13 cellular contexts compared by ENCODE assay signal in the genomic region with DNA sequence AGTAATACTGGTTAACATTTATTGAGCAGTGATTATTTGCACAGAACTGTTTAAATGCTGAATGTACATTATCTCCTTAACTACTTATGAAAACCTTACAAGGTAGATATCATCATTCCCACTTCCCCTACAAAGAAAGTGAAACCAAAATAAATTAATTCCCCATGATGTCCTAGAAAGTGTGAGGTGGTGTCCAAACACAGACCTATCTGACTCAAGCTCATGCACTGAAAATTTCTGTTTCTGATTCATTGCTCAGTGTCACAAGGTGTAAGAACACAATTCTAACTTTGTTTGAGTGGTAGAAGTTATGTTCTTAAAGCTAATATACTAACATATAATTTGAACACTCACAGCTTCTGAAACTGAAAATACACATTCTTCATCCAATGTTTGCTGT.
DNase-seq lines count a peak whose midpoint lies in the region; ATAC-seq lines count a peak whose summit lies in the region.
"Had no signal": no experiment of that assay in that cellular context is flagged by ENCODE, and none has a peak within 500 bp of the region (broad histone marks: within the 10 kb centered on the region; RNA-seq: fewer than 3 reads in every experiment).

No MANE protein-coding gene starts in this region.

- DNase-seq in ELR (ENCODE audit: low read depth), result peak; percentile 46
- DNase-seq in activated T-helper 2 cell treated with anti-CD3 and anti-CD28 coated beads, Interferon-gamma antibody, Interleukin-2, Interleukin-4, amounts not matched to agents 10 μg/mL and 5 μg/mL and 100 μg/mL, durations not matched to agents 14 hours and 24 hours and 36 hours (ENCODE audit: low spot score), result no peak
- no peak for DNase-seq in NCI-H524 treated with DMSO at 0.1 percent for 48 hours (lab: John Stamatoyannopoulos, UW)
- DNase-seq in H7, result no peak
- DNase-seq: lower lobe of right lung, NCI-H1417 had no signal

- no peaks in the 10 kb centered on the region for H3K36me3 Mint-ChIP-seq in activated T-helper 2 cell treated with anti-CD3 and anti-CD28 coated beads, Interferon-gamma antibody, Interleukin-2, Interleukin-4, amounts not matched to agents 10 μg/mL and 5 μg/mL and 100 μg/mL, durations not matched to agents 14 hours and 24 hours and 36 hours (ENCODE audit: low read depth)

- peak overlapping the region; percentile 40 for H3K4me3 Mint-ChIP-seq in activated T-helper 2 cell treated with anti-CD3 and anti-CD28 coated beads, Interferon-gamma antibody, Interleukin-2, Interleukin-4, amounts not matched to agents 10 μg/mL and 5 μg/mL and 100 μg/mL, durations not matched to agents 14 hours and 24 hours and 36 hours (ENCODE audit: low read depth)
- H3K4me3 Mint-ChIP-seq: GM23338 had no signal

- peaks cover 47% of the 10 kb centered on the region for H3K4me1 Mint-ChIP-seq in activated T-helper 2 cell treated with anti-CD3 and anti-CD28 coated beads, Interferon-gamma antibody, Interleukin-2, Interleukin-4, amounts not matched to agents 10 μg/mL and 5 μg/mL and 100 μg/mL, durations not matched to agents 14 hours and 24 hours and 36 hours (ENCODE audit: low read depth)
- H3K4me1 Mint-ChIP-seq: GM23338 had no signal

- intact Hi-C loops in activated T-helper 2 cell treated with anti-CD3 and anti-CD28 coated beads, Interferon-gamma antibody, Interleukin-2, Interleukin-4, amounts not matched to agents 10 μg/mL and 5 μg/mL and 100 μg/mL, durations not matched to agents 14 hours and 24 hours and 36 hours (cut with micrococcal nuclease), result loop anchor here (1.0 to 10.0 kb wide), 9 partner anchors 28 to 376 kb away; a partner anchor contains a TSS

- ATAC-seq in GM19328 (IDR thresholded peaks at IDR 0.05; ENCODE audit: unreplicated experiment), result peak; percentile 38
- ATAC-seq in HG03060 (IDR thresholded peaks at IDR 0.05; ENCODE audit: low read depth, unreplicated experiment), result peak; percentile 37
- no peak for ATAC-seq in GM21737 (IDR thresholded peaks at IDR 0.05; ENCODE audit: unreplicated experiment)
- ATAC-seq in HG03025 (IDR thresholded peaks at IDR 0.05; ENCODE audit: low FRiP score, unreplicated experiment), result no peak
- ATAC-seq: GM23338, lower lobe of right lung had no signal

- H3K27me3 ChIP-seq in H7 (ENCODE audit: control insufficient read depth, insufficient read depth, low read length), result no peaks in the 10 kb centered on the region

- peak overlapping the region; percentile 53 for H3K27ac Mint-ChIP-seq in activated T-helper 2 cell treated with anti-CD3 and anti-CD28 coated beads, Interferon-gamma antibody, Interleukin-2, Interleukin-4, amounts not matched to agents 10 μg/mL and 5 μg/mL and 100 μg/mL, durations not matched to agents 14 hours and 24 hours and 36 hours
- H3K27ac Mint-ChIP-seq: GM23338 had no signal

- no peaks in the 10 kb centered on the region for H3K36me3 ChIP-seq in H7 (replicated peaks; ENCODE audit: control insufficient read depth, insufficient read depth, low read length)
- H3K36me3 ChIP-seq: lower lobe of right lung had no signal

- H3K9me3 Mint-ChIP-seq in activated T-helper 2 cell treated with anti-CD3 and anti-CD28 coated beads, Interferon-gamma antibody, Interleukin-2, Interleukin-4, amounts not matched to agents 10 μg/mL and 5 μg/mL and 100 μg/mL, durations not matched to agents 14 hours and 24 hours and 36 hours, result peaks cover 3% of the 10 kb centered on the region
- H3K9me3 Mint-ChIP-seq: GM23338 had no signal

- H3K27me3 Mint-ChIP-seq in activated T-helper 2 cell treated with anti-CD3 and anti-CD28 coated beads, Interferon-gamma antibody, Interleukin-2, Interleukin-4, amounts not matched to agents 10 μg/mL and 5 μg/mL and 100 μg/mL, durations not matched to agents 14 hours and 24 hours and 36 hours (ENCODE audit: low read depth), result no peaks in the 10 kb centered on the region

- H3K4me3 ChIP-seq in H7 (ENCODE audit: insufficient read depth, low read depth, low read length), result no peak overlapping the region
- H3K4me3 ChIP-seq: GM23338, lower lobe of right lung, SK-N-MC, skin epidermis had no signal

Comparison
In these comparisons a context has a peak if more than half of its experiments do, and no peak if none do; other contexts are left out.
1. ATAC-seq: peak in GM19328 (single experiment) and HG03060 (single experiment); none in GM21737 (single experiment) and HG03025 (single experiment).